Comparison of ENCODE assay signal across 14 cellular contexts in the genomic region with DNA sequence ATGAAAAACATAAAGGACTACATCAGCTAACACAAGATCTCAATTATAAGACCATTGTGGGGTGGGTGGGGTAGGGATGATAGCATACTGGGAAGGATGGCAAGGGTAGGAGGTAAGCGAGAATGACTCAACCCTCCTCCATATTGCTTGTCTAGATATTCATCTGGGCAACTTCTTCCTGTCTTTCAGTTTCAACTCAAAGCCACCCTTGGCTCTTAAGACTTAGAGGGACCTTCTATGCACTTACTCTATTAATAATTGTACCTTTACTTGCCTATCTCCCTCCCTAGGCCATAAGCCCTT.
DNase-seq lines count a peak whose midpoint lies in the region; ATAC-seq, FAIRE-seq and TF ChIP-seq lines count a peak whose summit lies in the region.
"Had no signal": no experiment of that assay in that cellular context is flagged by ENCODE, and none has a peak within 500 bp of the region (broad histone marks: within the 10 kb centered on the region; RNA-seq: fewer than 3 reads in every experiment).

No MANE protein-coding gene starts in this region.

- peak; percentile 36 for ATAC-seq in GM19351 (IDR thresholded peaks at IDR 0.05; ENCODE audit: unreplicated experiment)
- ATAC-seq in HG02623 (IDR thresholded peaks at IDR 0.05; ENCODE audit: unreplicated experiment) = peak; percentile 33
- ATAC-seq in HG02870 (IDR thresholded peaks at IDR 0.05; ENCODE audit: unreplicated experiment) = no peak
- ATAC-seq in HG03095 (IDR thresholded peaks at IDR 0.05; ENCODE audit: unreplicated experiment) = no peak
- ATAC-seq in HepG2 = no peak
- ATAC-seq: left cardiac atrium had no signal

- FAIRE-seq in HepG2 (lab: Jason Lieb, UNC) = no peak

- intact Hi-C loops in HepG2 (cut with micrococcal nuclease; ENCODE audit: unreplicated experiment) = no loop called here

- no TSS peak for BruUV-seq in HepG2 (replicated peaks; lab: Mats Ljungman, UMichigan)

- H2AFZ ChIP-seq in HepG2 (ENCODE audit: low read length) = no peak overlapping the region

- H3K4me2 ChIP-seq in HepG2 (ENCODE audit: low read depth, low read length) = no peak overlapping the region

- peak; percentile 2 for DNase-seq in M059J (ENCODE audit: low read depth)
- DNase-seq in HepG2 (ENCODE audit: low spot score) = no peak
- DNase-seq: activated T-cell treated with anti-CD3 and anti-CD28 coated beads, Interleukin-2, amount 50 U/mL, for 72 hours; head of caudate nucleus; left cardiac atrium; naive B cell; NCI-H1436 treated with DMSO at 0.1 percent for 48 hours had no signal

- no peak overlapping the region for H3K27ac ChIP-seq in HepG2 (ENCODE audit: extremely low read length, insufficient read depth, low read length)
- H3K27ac ChIP-seq: right atrium auricular region had no signal

- POLR2A ChIA-PET in HepG2 (lab: Yijun Ruan, JAX) = no interaction called here

- no peak overlapping the region for H3K4me3 ChIP-seq in HepG2 (replicated peaks in 1 of 3; ENCODE audit: insufficient read depth in 1 of 3, low read depth in 2 of 3, low read length in 3 of 3)
- H3K4me3 ChIP-seq: right atrium auricular region had no signal

- H3K4me1 ChIP-seq in HepG2 (ENCODE audit: insufficient read depth, low read length) = no peaks in the 10 kb centered on the region
- H3K4me1 ChIP-seq: right atrium auricular region had no signal

- no peak for TF ChIP-seq POLR2A in HepG2 (IDR thresholded peaks at IDR 0.05; ENCODE audit: insufficient read depth in 1 of 2, low read depth in 2 of 2, low read length in 2 of 2)

- no peak overlapping the region for H3K9ac ChIP-seq in HepG2 (ENCODE audit: insufficient read depth, low read depth, low read length)

- peak overlapping the region in 2 of 3 experiments; percentile 19 to 90 for H3K27ac Mint-ChIP-seq in nephron
- H3K27ac Mint-ChIP-seq: activated T-cell treated with anti-CD3 and anti-CD28 coated beads, Interleukin-2, amount 50 U/mL, for 72 hours had no signal

- in situ Hi-C loops in HepG2 (cut with HindIII; ENCODE audit: extremely low pct_ligation_motif_present, low pct_unique_long_range_greater_than_20kb) = no loop called here

- 5% methylated on average over 1 of the region's 1 CpG for WGBS in HepG2 (ENCODE audit: low lambda C conversion rate)

- TF ChIP-seq CTCF in nephron (IDR thresholded peaks at IDR 0.05; ENCODE audit: unreplicated experiment in 3 of 3) (no peak), HepG2 (CRISPR knock-in tag; IDR thresholded peaks at IDR 0.05) (no peak)

- peaks cover 28% of the 10 kb centered on the region for H3K36me3 Mint-ChIP-seq in nephron (ENCODE audit: low read depth)
- H3K36me3 Mint-ChIP-seq: naive B cell had no signal

- no peaks in the 10 kb centered on the region for H3K27me3 Mint-ChIP-seq in nephron (ENCODE audit: low read depth)
- H3K27me3 Mint-ChIP-seq: naive B cell had no signal

- no peaks in the 10 kb centered on the region for H3K79me2 ChIP-seq in HepG2 (ENCODE audit: insufficient read depth, low read length)

- H3K9me3 ChIP-seq in HepG2 (ENCODE audit: low read length) = no peaks in the 10 kb centered on the region
- H3K9me3 ChIP-seq: right atrium auricular region had no signal

- no peak for TF ChIP-seq RAD21 in HepG2 (CRISPR knock-in tag; IDR thresholded peaks at IDR 0.05)

- no peak for TF ChIP-seq EP300 in HepG2 (IDR thresholded peaks at IDR 0.05; ENCODE audit: low read depth in 2 of 2, low read length in 2 of 2)
- no peak for TF ChIP-seq EP300 in HepG2 (CRISPR knock-in tag; IDR thresholded peaks at IDR 0.05; ENCODE audit: borderline replicate concordance)

- no peaks in the 10 kb centered on the region for H3K36me3 ChIP-seq in HepG2 (replicated peaks in 1 of 2; ENCODE audit: control insufficient read depth in 1 of 2, insufficient read depth in 2 of 2, low read length in 2 of 2)
- H3K36me3 ChIP-seq: brain microvascular endothelial cell, right atrium auricular region had no signal

- no peaks in the 10 kb centered on the region for H3K9me3 Mint-ChIP-seq in nephron
- H3K9me3 Mint-ChIP-seq: activated T-cell treated with anti-CD3 and anti-CD28 coated beads, Interleukin-2, amount 50 U/mL, for 72 hours had no signal

- H3K27me3 ChIP-seq in HepG2 (ENCODE audit: control insufficient read depth in 1 of 2, insufficient read depth in 2 of 2, low read length in 2 of 2) = no peaks in the 10 kb centered on the region; a peak in 1 of 5 replicates
- H3K27me3 ChIP-seq: brain microvascular endothelial cell, right atrium auricular region had no signal

- CTCF ChIA-PET in HepG2 (lab: Yijun Ruan, JAX; ENCODE audit: low intra/inter-chr PET ratio, low total read pairs) = no interaction called here

- H4K20me1 ChIP-seq in HepG2 (ENCODE audit: insufficient read depth, low read length) = no peaks in the 10 kb centered on the region

- peaks cover 23% of the 10 kb centered on the region for H3K4me1 Mint-ChIP-seq in nephron

- H3K4me3 Mint-ChIP-seq in nephron = no peak overlapping the region
- H3K4me3 Mint-ChIP-seq: activated T-cell treated with anti-CD3 and anti-CD28 coated beads, Interleukin-2, amount 50 U/mL, for 72 hours had no signal

TF ChIP-seq in HepG2, 621 proteins besides CTCF, POLR2A, EP300 and RAD21:
- TF ChIP-seq REL (CRISPR knock-in tag; conservative IDR thresholded peaks at IDR 0.05) = no peak
- TF ChIP-seq ZNF317 (CRISPR knock-in tag; IDR thresholded peaks at IDR 0.05) = no peak
- no peak for TF ChIP-seq ZNF616 (CRISPR knock-in tag; IDR thresholded peaks at IDR 0.05; ENCODE audit: low read depth)
- TF ChIP-seq, protein P1, sequence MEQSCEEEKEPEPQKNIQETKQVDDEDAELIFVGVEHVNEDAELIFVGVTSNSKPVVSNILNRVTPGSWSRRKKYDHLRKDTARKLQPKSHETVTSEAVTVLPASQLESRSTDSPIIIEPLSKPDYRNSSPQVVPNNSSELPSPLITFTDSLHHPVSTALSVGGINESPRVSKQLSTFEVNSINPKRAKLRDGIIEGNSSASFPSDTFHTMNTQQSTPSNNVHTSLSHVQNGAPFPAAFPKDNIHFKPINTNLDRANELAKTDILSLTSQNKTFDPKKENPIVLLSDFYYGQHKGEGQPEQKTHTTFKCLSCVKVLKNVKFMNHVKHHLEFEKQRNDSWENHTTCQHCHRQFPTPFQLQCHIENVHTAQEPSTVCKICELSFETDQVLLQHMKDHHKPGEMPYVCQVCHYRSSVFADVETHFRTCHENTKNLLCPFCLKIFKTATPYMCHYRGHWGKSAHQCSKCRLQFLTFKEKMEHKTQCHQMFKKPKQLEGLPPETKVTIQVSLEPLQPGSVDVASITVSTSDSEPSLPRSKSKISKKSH (CRISPR knock-in tag; IDR thresholded peaks at IDR 0.05; ENCODE audit: borderline replicate concordance) = no peak
- no peak for TF ChIP-seq KAT2B (IDR thresholded peaks at IDR 0.05; ENCODE audit: borderline replicate concordance, low read depth, low read length)
- TF ChIP-seq, protein P2, sequence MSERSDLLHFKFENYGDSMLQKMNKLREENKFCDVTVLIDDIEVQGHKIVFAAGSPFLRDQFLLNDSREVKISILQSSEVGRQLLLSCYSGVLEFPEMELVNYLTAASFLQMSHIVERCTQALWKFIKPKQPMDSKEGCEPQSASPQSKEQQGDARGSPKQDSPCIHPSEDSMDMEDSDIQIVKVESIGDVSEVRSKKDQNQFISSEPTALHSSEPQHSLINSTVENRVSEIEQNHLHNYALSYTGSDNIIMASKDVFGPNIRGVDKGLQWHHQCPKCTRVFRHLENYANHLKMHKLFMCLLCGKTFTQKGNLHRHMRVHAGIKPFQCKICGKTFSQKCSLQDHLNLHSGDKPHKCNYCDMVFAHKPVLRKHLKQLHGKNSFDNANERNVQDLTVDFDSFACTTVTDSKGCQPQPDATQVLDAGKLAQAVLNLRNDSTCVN (CRISPR knock-in tag; IDR thresholded peaks at IDR 0.05; ENCODE audit: borderline replicate concordance) = no peak
- TF ChIP-seq, protein P3, sequence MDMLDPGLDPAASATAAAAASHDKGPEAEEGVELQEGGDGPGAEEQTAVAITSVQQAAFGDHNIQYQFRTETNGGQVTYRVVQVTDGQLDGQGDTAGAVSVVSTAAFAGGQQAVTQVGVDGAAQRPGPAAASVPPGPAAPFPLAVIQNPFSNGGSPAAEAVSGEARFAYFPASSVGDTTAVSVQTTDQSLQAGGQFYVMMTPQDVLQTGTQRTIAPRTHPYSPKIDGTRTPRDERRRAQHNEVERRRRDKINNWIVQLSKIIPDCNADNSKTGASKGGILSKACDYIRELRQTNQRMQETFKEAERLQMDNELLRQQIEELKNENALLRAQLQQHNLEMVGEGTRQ (IDR thresholded peaks at IDR 0.05; ENCODE audit: low read depth, low read length) = no peak
- TF ChIP-seq, protein P3 (CRISPR knock-in tag; IDR thresholded peaks at IDR 0.05; ENCODE audit: borderline replicate concordance) = no peak
- TF ChIP-seq ZFP1 (CRISPR knock-in tag; IDR thresholded peaks at IDR 0.05) = no peak
- no peak for TF ChIP-seq ZNF572 (CRISPR knock-in tag; IDR thresholded peaks at IDR 0.05)

Comparison
In these comparisons a context has a peak if more than half of its experiments do, and no peak if none do; other contexts are left out.
1. ATAC-seq: peak in GM19351 (single experiment) and HG02623 (single experiment); none in HG02870 (single experiment), HG03095 (single experiment) and HepG2 (single experiment).